8 cellular contexts compared by ENCODE assay signal in the genomic region with DNA sequence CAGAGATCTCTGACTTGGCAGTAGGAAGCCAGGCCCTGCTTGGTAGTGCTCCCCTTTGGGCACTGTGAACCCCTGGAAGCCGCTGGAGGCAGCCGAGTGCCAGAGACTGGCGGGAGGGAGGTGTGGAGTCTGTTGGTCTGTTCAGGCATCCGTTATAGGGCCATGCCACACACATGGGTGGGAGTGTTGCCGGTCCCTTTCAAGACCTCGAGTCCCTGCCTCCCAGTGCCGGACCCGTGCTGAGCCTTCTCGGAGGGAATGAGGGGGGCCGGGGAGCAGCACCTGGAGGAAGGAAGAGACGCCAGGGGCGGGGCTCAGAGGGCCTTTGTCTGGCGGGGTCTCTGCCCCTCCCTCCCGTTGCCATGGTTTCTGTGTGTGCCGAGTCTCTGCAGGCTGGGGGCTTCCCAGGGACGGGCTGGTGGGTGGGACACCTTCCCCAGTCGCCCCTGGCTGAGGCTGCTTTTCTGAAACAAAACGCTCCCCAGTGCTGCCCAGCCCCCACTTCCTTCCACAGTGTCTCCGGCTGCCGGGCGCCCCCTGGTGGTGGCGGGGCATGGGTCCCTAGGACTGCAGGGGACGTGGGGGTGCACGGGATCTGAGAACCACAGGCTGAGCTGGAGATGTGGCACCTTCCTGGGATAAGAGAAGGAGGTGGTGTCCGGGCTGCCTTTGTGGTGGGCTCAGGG. TPM values are rescaled to one million over a fixed set of nuclear protein-coding genes. Genes with fewer than 3 reads are reported as not detected.
A peak's percentile ranks its signal among the peaks of the same experiment; 100 is the strongest.
DNase-seq lines count a peak whose midpoint lies in the region; ATAC-seq, FAIRE-seq and TF ChIP-seq lines count a peak whose summit lies in the region.

No MANE protein-coding gene starts in this region.

- H3K4me3 ChIP-seq in A673 (ENCODE audit: low read depth, low read length, poor library complexity, severe bottlenecking) = peak overlapping the region; percentile 42
- peak overlapping the region; percentile 33 to 75 (median 58) for H3K4me3 ChIP-seq in dorsolateral prefrontal cortex
- peak overlapping the region; percentile 52 for H3K4me3 ChIP-seq in lower lobe of right lung

- H3K27me3 ChIP-seq in A673 (replicated peaks; ENCODE audit: insufficient read depth, low read depth, low read length, poor library complexity) (no peaks in the 10 kb centered on the region), dorsolateral prefrontal cortex (no peaks in the 10 kb centered on the region), lower lobe of right lung (ENCODE audit: low read depth) (no peaks in the 10 kb centered on the region)

- ATAC-seq in HG03095 (IDR thresholded peaks at IDR 0.05; ENCODE audit: unreplicated experiment) (peak; percentile 52), lower lobe of right lung (peak; percentile 88 to 90)

- TF ChIP-seq CTCF in A673 (conservative IDR thresholded peaks at IDR 0.05; ENCODE audit: low read depth, low read length) (peak; percentile 85), dorsolateral prefrontal cortex (IDR thresholded peaks at IDR 0.05 in 54 of 56, conservative IDR thresholded peaks at IDR 0.05 in 2 of 56; ENCODE audit: low read depth in 1 of 56, partially characterized antibody in 56 of 56) (peak; percentile 85 to 100 (median 97)), lower lobe of right lung (IDR thresholded peaks at IDR 0.05) (peak; percentile 99)

- POLR2A ChIA-PET in A673 (lab: Charles Lee; ENCODE audit: low non-redundant PET) = no interaction called here

- intact Hi-C loops in A673 (cut with micrococcal nuclease; ENCODE audit: unreplicated experiment) (loop anchor here (1.0 kb wide), 1 partner anchor 19 kb away; no protein-coding TSS in a partner anchor), dorsolateral prefrontal cortex (cut with DNase I) (loop anchor here (1.0 to 2.0 kb wide), 2 partner anchors 19 kb away; no protein-coding TSS in a partner anchor), lower lobe of right lung (cut with DNase I) (no loop called here)

- H3K36me3 ChIP-seq in A673 (ENCODE audit: insufficient read depth, low read length, poor library complexity, severe bottlenecking) (no peaks in the 10 kb centered on the region), lower lobe of right lung (peaks cover 63% of the 10 kb centered on the region)

- no TSS peak for BruUV-seq in A673 (replicated peaks; lab: Mats Ljungman, UMichigan)

- no peaks in the 10 kb centered on the region for H3K9me3 ChIP-seq in A673 (ENCODE audit: low read depth, low read length, poor library complexity, severe bottlenecking)
- H3K9me3 ChIP-seq in lower lobe of right lung = no peaks in the 10 kb centered on the region

- CTCF ChIA-PET in A673 (lab: Charles Lee) = interaction anchor here (0.8 to 1.5 kb wide), 5 partner anchors 10 to 51 kb away, joined by 3 to 17 read pairs (median 4); partner anchors contain the start of gene GNAI2

- H3K27ac ChIP-seq in A673 (ENCODE audit: low read depth, low read length, poor library complexity, severe bottlenecking) (peak overlapping the region; percentile 74), dorsolateral prefrontal cortex (peak overlapping the region; percentile 59 to 100 (median 86)), lower lobe of right lung (peak overlapping the region; percentile 96)

- peaks cover 18% of the 10 kb centered on the region for H3K4me1 ChIP-seq in A673 (ENCODE audit: insufficient read depth, low read length, poor library complexity, severe bottlenecking)
- H3K4me1 ChIP-seq in lower lobe of right lung = peaks cover 100% of the 10 kb centered on the region

- FAIRE-seq in GM18507 (lab: Jason Lieb, UNC) = peak; percentile 69

- DNase-seq in A673 (ENCODE audit: low spot score) (peak; percentile 85), GM18507 (ENCODE audit: extremely low spot score, insufficient read length, low read depth) (peak; percentile 70), NCI-H526 (lab: John Stamatoyannopoulos, UW) (peak; percentile 61 to 89), dorsolateral prefrontal cortex (peak; percentile 82 to 91 (median 88)), lower lobe of right lung (peak; percentile 95)
- peak; percentile 98 for DNase-seq in activated CD4-positive, alpha-beta T cell treated with anti-CD3 and anti-CD28 coated beads, Interleukin-2, amount 50 U/mL, for 48 hours
- DNase-seq in stimulated activated CD4-positive, alpha-beta T cell treated with anti-CD3 and anti-CD28 coated beads, Interleukin-4, amount 100 ng/mL, for 48 hours (ENCODE audit: low read depth in 2 of 2) = peak; percentile 94 to 98

RNA-seq across cellular contexts. Expression of gene GNAI2, which starts 10.0 kb away (rescaled TPM):
- total RNA-seq in A673 (2021) (115 and 124 TPM in 2 replicates), dorsolateral prefrontal cortex (100 to 1,000 TPM; 117 to 240 (median 161) TPM), lower lobe of right lung (372 TPM)

RNA-seq across cellular contexts. Expression of gene SEMA3B, which starts 23.0 kb away (rescaled TPM):
- total RNA-seq in A673 (2021) (0.43 and 2.0 TPM in 2 replicates), dorsolateral prefrontal cortex (100 to 1,000 TPM in 85 of 120 experiments, 10 to 100 TPM in 35; 36.0 to 486 (median 135) TPM), lower lobe of right lung (77.6 TPM)

RNA-seq across cellular contexts. Expression of gene LSMEM2, which starts 32.9 kb away (rescaled TPM):
- not detected in 2 replicates for total RNA-seq in A673 (2021)
- total RNA-seq in dorsolateral prefrontal cortex = 1 to 10 TPM in 95 of 120 experiments, under 1 TPM in 23, not detected in 2; 0.31 to 7.4 (median 1.7) TPM
- total RNA-seq in lower lobe of right lung = not detected

RNA-seq across cellular contexts. Expression of gene SLC38A3, which starts 40.9 kb away (rescaled TPM):
- total RNA-seq in A673 (2021) (0.31 TPM in 1 of 2 replicates, not detected in the other), dorsolateral prefrontal cortex (10 to 100 TPM; 12.5 to 71.4 (median 28.5) TPM), lower lobe of right lung (not detected)

RNA-seq across cellular contexts. Expression of gene IFRD2, which starts 46.3 kb away (rescaled TPM):
- total RNA-seq in A673 (2021) (62.2 and 77.4 TPM in 2 replicates), dorsolateral prefrontal cortex (10 to 100 TPM; 15.0 to 46.2 (median 28.8) TPM), lower lobe of right lung (66.9 TPM)

Comparison
In these comparisons a context has a peak if more than half of its experiments do, and no peak if none do; other contexts are left out.
1. Peak in every context shown above with its lines: DNase-seq, ATAC-seq, H3K4me3 ChIP-seq and H3K27ac ChIP-seq.
2. RNA of gene SEMA3B, which starts 23.0 kb away (total RNA-seq): 36.0 to 486 TPM in dorsolateral prefrontal cortex and 77.6 TPM in lower lobe of right lung (single experiment); 0.43 to 2.0 TPM in A673; every median in the first group is over 10 times any median in the second.